13 cellular contexts compared by ENCODE assay signal in the genomic region with DNA sequence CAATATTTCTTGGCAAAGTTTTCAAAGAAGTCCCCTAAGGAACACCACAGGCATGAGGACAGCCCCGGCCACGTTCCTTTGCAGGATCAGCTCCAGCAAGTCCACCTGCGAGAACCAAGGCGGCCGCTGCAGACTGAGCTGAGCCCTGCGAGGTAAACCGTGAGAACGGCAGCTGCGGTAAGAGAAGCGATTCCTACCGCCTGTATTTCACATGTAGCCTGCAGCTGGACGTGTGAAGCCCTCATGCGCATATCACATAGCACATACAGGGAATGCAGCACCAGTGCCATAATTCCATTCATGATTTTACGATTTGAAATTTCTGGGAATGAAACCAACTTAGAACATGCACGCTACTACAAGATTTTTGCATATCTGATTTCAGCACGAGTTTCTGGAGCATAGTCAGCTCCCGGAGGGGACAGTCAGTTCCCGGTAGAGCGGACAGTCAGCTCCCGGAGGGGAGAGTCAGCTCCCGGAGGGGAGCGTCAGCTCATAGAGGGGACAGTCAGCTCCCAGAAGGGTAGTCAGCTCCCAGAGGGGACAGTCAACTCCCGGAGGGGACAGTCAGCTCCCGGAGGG. TPM values are rescaled to one million over a fixed set of nuclear protein-coding genes. Genes with fewer than 3 reads are reported as not detected.
DNase-seq lines count a peak whose midpoint lies in the region; ATAC-seq and TF ChIP-seq lines count a peak whose summit lies in the region.
"Had no signal": no experiment of that assay in that cellular context is flagged by ENCODE, and none has a peak within 500 bp of the region (broad histone marks: within the 10 kb centered on the region; RNA-seq: fewer than 3 reads in every experiment).

No MANE protein-coding gene starts in this region.

- H3K4me3 ChIP-seq in skeletal muscle tissue (ENCODE audit: low read length in 3 of 3) = peak overlapping the region in 2 of 3 donors; percentile 31 to 43
- H3K4me3 ChIP-seq in Caco-2 (ENCODE audit: low read depth, low read length) = no peak overlapping the region
- H3K4me3 ChIP-seq: left lung had no signal

- no peak overlapping the region for H3K4me3 Mint-ChIP-seq in activated CD8-positive, alpha-beta memory T cell treated with anti-CD3 and anti-CD28 coated beads, Interleukin-2, amount 10 ng/mL, durations not matched to agents 7 days and 5 days
- H3K4me3 Mint-ChIP-seq in Caco-2 (ENCODE audit: unreplicated experiment) = no peak overlapping the region

- H3K27me3 Mint-ChIP-seq in activated CD8-positive, alpha-beta memory T cell treated with anti-CD3 and anti-CD28 coated beads, Interleukin-2, amount 10 ng/mL, durations not matched to agents 7 days and 5 days = peaks cover 15% of the 10 kb centered on the region
- peaks cover 9% of the 10 kb centered on the region for H3K27me3 Mint-ChIP-seq in Caco-2 (ENCODE audit: insufficient read depth, unreplicated experiment)

- intact Hi-C loops in Caco-2 (cut with micrococcal nuclease; ENCODE audit: unreplicated experiment) = no loop called here

- H3K9me3 ChIP-seq in skeletal muscle tissue (ENCODE audit: control insufficient read depth in 3 of 3, low read length in 3 of 3) = no peaks in the 10 kb centered on the region
- no peaks in the 10 kb centered on the region for H3K9me3 ChIP-seq in Caco-2
- H3K9me3 ChIP-seq: BE2C, left lung had no signal

- no peaks in the 10 kb centered on the region for H3K36me3 ChIP-seq in skeletal muscle tissue (ENCODE audit: control insufficient read depth in 3 of 3, insufficient read depth in 3 of 3, low read length in 3 of 3)
- no peaks in the 10 kb centered on the region for H3K36me3 ChIP-seq in Caco-2 (ENCODE audit: control insufficient read depth, insufficient read depth, low read length)
- H3K36me3 ChIP-seq: BE2C, left lung had no signal

- no peak overlapping the region for H3K27ac Mint-ChIP-seq in activated CD8-positive, alpha-beta memory T cell treated with anti-CD3 and anti-CD28 coated beads, Interleukin-2, amount 10 ng/mL, durations not matched to agents 7 days and 5 days
- H3K27ac Mint-ChIP-seq in Caco-2 (ENCODE audit: unreplicated experiment) = no peak overlapping the region

- no peaks in the 10 kb centered on the region for H3K36me3 Mint-ChIP-seq in activated CD8-positive, alpha-beta memory T cell treated with anti-CD3 and anti-CD28 coated beads, Interleukin-2, amount 10 ng/mL, durations not matched to agents 7 days and 5 days
- no peaks in the 10 kb centered on the region for H3K36me3 Mint-ChIP-seq in Caco-2 (ENCODE audit: insufficient read depth, unreplicated experiment)

- POLR2A ChIA-PET in RWPE1 (lab: Yijun Ruan, JAX; ENCODE audit: low non-redundant PET) = no interaction called here
- POLR2A ChIA-PET in Caco-2 (lab: Charles Lee) = no interaction called here

- H3K4me1 Mint-ChIP-seq in activated CD8-positive, alpha-beta memory T cell treated with anti-CD3 and anti-CD28 coated beads, Interleukin-2, amount 10 ng/mL, durations not matched to agents 7 days and 5 days = peaks cover 10% of the 10 kb centered on the region
- H3K4me1 Mint-ChIP-seq in Caco-2 (ENCODE audit: low read depth, unreplicated experiment) = no peaks in the 10 kb centered on the region

- H3K27me3 ChIP-seq in skeletal muscle tissue (ENCODE audit: control insufficient read depth in 3 of 3, insufficient read depth in 3 of 3, low read length in 3 of 3) = peaks cover 62 to 74% (median 72%) of the 10 kb centered on the region in 3 donors
- H3K27me3 ChIP-seq in Caco-2 (replicated peaks; ENCODE audit: control insufficient read depth, insufficient read depth, low read length) = no peaks in the 10 kb centered on the region

- peak; percentile 14 for DNase-seq in activated CD8-positive, alpha-beta memory T cell treated with anti-CD3 and anti-CD28 coated beads, Interleukin-2, amount 50 U/mL, for 4 hours
- no peak for DNase-seq in activated CD8-positive, alpha-beta memory T cell treated with anti-CD3 and anti-CD28 coated beads, Interleukin-2, amount 10 ng/mL, durations not matched to agents 7 days and 5 days
- DNase-seq in RWPE1 (ENCODE audit: low spot score) (no peak), fibroblast of the conjunctiva (ENCODE audit: low read depth) (peak; percentile 51), Caco-2 (no peak)
- DNase-seq in stimulated activated CD4-positive, alpha-beta T cell treated with anti-CD3 and anti-CD28 coated beads, Interleukin-15, amount 100 ng/mL, for 24 hours = no peak
- DNase-seq: anterior cingulate cortex, BE2C, NCI-H2029 treated with DMSO at 0.1 percent for 48 hours had no signal

- H3K4me1 ChIP-seq in skeletal muscle tissue (ENCODE audit: control insufficient read depth in 3 of 3, insufficient read depth in 3 of 3, low read length in 3 of 3) (peaks cover 9 to 17% (median 15%) of the 10 kb centered on the region in 3 donors), Caco-2 (no peaks in the 10 kb centered on the region)
- H3K4me1 ChIP-seq: BE2C had no signal

- TF ChIP-seq CTCF in RWPE1 (conservative IDR thresholded peaks at IDR 0.05; ENCODE audit: low read depth) = no peak
- no peak for TF ChIP-seq CTCF in Caco-2 (IDR thresholded peaks at IDR 0.05; ENCODE audit: insufficient read depth in 1 of 2, low read depth in 1 of 2, low read length in 1 of 2, severe bottlenecking in 1 of 2, unreplicated experiment in 1 of 2)

- no TSS peak for BruUV-seq in Caco-2 (replicated peaks; lab: Mats Ljungman, UMichigan)

- H3K9ac ChIP-seq in skeletal muscle tissue (ENCODE audit: low read depth in 1 of 3, low read length in 3 of 3) = peak overlapping the region in 1 of 3 donors; percentile 25

- H3K9me3 Mint-ChIP-seq in activated CD8-positive, alpha-beta memory T cell treated with anti-CD3 and anti-CD28 coated beads, Interleukin-2, amount 10 ng/mL, durations not matched to agents 7 days and 5 days (ENCODE audit: low read depth) = no peaks in the 10 kb centered on the region
- H3K9me3 Mint-ChIP-seq in Caco-2 (ENCODE audit: unreplicated experiment) = no peaks in the 10 kb centered on the region

- CTCF ChIA-PET in activated CD8-positive, alpha-beta memory T cell treated with anti-CD3 and anti-CD28 coated beads, Interleukin-2, amount 10 ng/mL, durations not matched to agents 7 days and 5 days (lab: Charles Lee) = no interaction called here
- CTCF ChIA-PET in RWPE1 (lab: Yijun Ruan, JAX) = interaction anchor here (0.6 kb wide), 1 partner anchor 79 kb away, joined by 3 read pairs; no protein-coding TSS in a partner anchor
- CTCF ChIA-PET in Caco-2 (lab: Charles Lee) = interaction anchor here (0.6 kb wide), 1 partner anchor 57 kb away, joined by 5 read pairs; no protein-coding TSS in a partner anchor

- H3K27ac ChIP-seq in RWPE1 = peak overlapping the region; percentile 56
- H3K27ac ChIP-seq in skeletal muscle tissue (ENCODE audit: low read depth, low read length) = no peak overlapping the region
- H3K27ac ChIP-seq: left lung had no signal

- no peak for ATAC-seq in activated CD8-positive, alpha-beta memory T cell treated with anti-CD3 and anti-CD28 coated beads, Interleukin-2, amount 10 ng/mL, durations not matched to agents 7 days and 5 days
- ATAC-seq in HG02571 (IDR thresholded peaks at IDR 0.05; ENCODE audit: unreplicated experiment) = no peak
- ATAC-seq: esophagus mucosa, left lung had no signal

RNA-seq across cellular contexts. Expression of a gene that starts 41.7 kb away (rescaled TPM):
- 1 to 10 TPM; 8.4 to 9.3 TPM for total RNA-seq in activated CD8-positive, alpha-beta memory T cell treated with anti-CD3 and anti-CD28 coated beads, Interleukin-2, amount 10 ng/mL, durations not matched to agents 7 days and 5 days
- total RNA-seq in skeletal muscle tissue (54.3 TPM), Caco-2 (2022) (25.4 and 26.0 TPM in 2 replicates)

RNA-seq across cellular contexts. Expression of a gene that starts 60.0 kb away (rescaled TPM):
- not detected for total RNA-seq in activated CD8-positive, alpha-beta memory T cell treated with anti-CD3 and anti-CD28 coated beads, Interleukin-2, amount 10 ng/mL, durations not matched to agents 7 days and 5 days
- total RNA-seq in skeletal muscle tissue (not detected), Caco-2 (2022) (8.7 and 9.6 TPM in 2 replicates)
- total RNA-seq: esophagus mucosa had no signal

Comparison
In these comparisons a context has a peak if more than half of its experiments do, and no peak if none do; other contexts are left out.
1. DNase-seq: peak in activated CD8-positive, alpha-beta memory T cell treated with anti-CD3 and anti-CD28 coated beads, Interleukin-2, amount 50 U/mL, for 4 hours (single experiment) and fibroblast of the conjunctiva (single experiment); none in activated CD8-positive, alpha-beta memory T cell treated with anti-CD3 and anti-CD28 coated beads, Interleukin-2, amount 10 ng/mL, durations not matched to agents 7 days and 5 days (single experiment), RWPE1 (single experiment), stimulated activated CD4-positive, alpha-beta T cell treated with anti-CD3 and anti-CD28 coated beads, Interleukin-15, amount 100 ng/mL, for 24 hours (single experiment) and Caco-2 (0 of 2).